8 cellular contexts compared by ENCODE assay signal in genomic region chr2:241636983-241637232, GRCh38. TPM values are rescaled to one million over a fixed set of nuclear protein-coding genes. Genes with fewer than 3 reads are reported as not detected.
DNase-seq lines count a peak whose midpoint lies in the region; ATAC-seq and TF ChIP-seq lines count a peak whose summit lies in the region.

THAP4 (minus strand) TSS chr2:241637158; CDS start chr2:241637017, 141 bp downstream.

- peaks cover 26% of the 10 kb centered on the region for H3K36me3 ChIP-seq in neuron (ENCODE audit: insufficient read depth, low read length)

- TF ChIP-seq CTCF in GM10248 (IDR thresholded peaks at IDR 0.05; ENCODE audit: control extremely low read depth, extremely low read depth, low read depth, missing control alignments) (no peak), fibroblast of villous mesenchyme (IDR thresholded peaks at IDR 0.05; ENCODE audit: insufficient read depth, low read depth, low read length) (no peak)

- peak within 1 kb of the TSS; percentile 81 for H2AFZ ChIP-seq in neuron (ENCODE audit: low read depth, low read length)

- POLR2A ChIA-PET in GM10248 (lab: Yijun Ruan, JAX): no interaction called here

- H3K9me3 ChIP-seq in neuron (ENCODE audit: low read length): peaks cover 7% of the 10 kb centered on the region

- H3K27me3 ChIP-seq in neuron (ENCODE audit: insufficient read depth, low read length): no peaks in the 10 kb centered on the region

- DNase-seq in GM10248 (ENCODE audit: extremely low spot score): peak; percentile 91
- peak; percentile 83 for DNase-seq in HuH-7.5 (ENCODE audit: low spot score)
- peak; percentile 60 for DNase-seq in activated CD8-positive, alpha-beta memory T cell treated with anti-CD3 and anti-CD28 coated beads, Interleukin-2, amount 50 U/mL, for 4 hours
- no peak for DNase-seq in fibroblast of villous mesenchyme (ENCODE audit: low read depth)
- no peak for DNase-seq in NCI-H774 (lab: John Stamatoyannopoulos, UW)
- no peak for DNase-seq in DMS114 treated with DMSO at 0.1 percent for 48 hours (lab: John Stamatoyannopoulos, UW; ENCODE audit: unreplicated experiment)

- ATAC-seq in GM21576 (IDR thresholded peaks at IDR 0.05; ENCODE audit: unreplicated experiment): peak; percentile 39

- peak within 1 kb of the TSS; percentile 87 for H3K4me3 ChIP-seq in fibroblast of villous mesenchyme (ENCODE audit: low read depth, low read length)
- H3K4me3 ChIP-seq in neuron (ENCODE audit: low read length): peak within 1 kb of the TSS; percentile 93

- CTCF ChIA-PET in GM10248 (lab: Yijun Ruan, JAX): no interaction called here

- H3K4me1 ChIP-seq in neuron (ENCODE audit: insufficient read depth, low read length): peaks cover 13% of the 10 kb centered on the region

RNA-seq across cellular contexts. Expression of gene THAP4, which starts in this region (rescaled TPM):
- total RNA-seq in fibroblast of villous mesenchyme: 35.4 and 36.7 TPM in 2 replicates

Comparison
In these comparisons a context has a peak if more than half of its experiments do, and no peak if none do; other contexts are left out.
1. DNase-seq: peak in GM10248 (single experiment), HuH-7.5 (single experiment) and activated CD8-positive, alpha-beta memory T cell treated with anti-CD3 and anti-CD28 coated beads, Interleukin-2, amount 50 U/mL, for 4 hours (single experiment); none in fibroblast of villous mesenchyme (single experiment), NCI-H774 (single experiment) and DMS114 treated with DMSO at 0.1 percent for 48 hours (single experiment).